Comparison of ENCODE assay signal across 8 cellular contexts in genomic region chr9:133133680-133134418, GRCh38. TPM values are rescaled to one million over a fixed set of nuclear protein-coding genes. Genes with fewer than 3 reads are reported as not detected.
DNase-seq lines count a peak whose midpoint lies in the region; ATAC-seq lines count a peak whose summit lies in the region.

No MANE protein-coding gene starts in this region.

- peak overlapping the region; percentile 99 for H3K27ac ChIP-seq in effector memory CD4-positive, alpha-beta T cell (ENCODE audit: insufficient read depth, low read length, poor library complexity, severe bottlenecking)
- H3K27ac ChIP-seq in mesodermal cell (ENCODE audit: low read depth, low read length, severe bottlenecking) = peak overlapping the region; percentile 100

- H3K4me3 ChIP-seq in effector memory CD4-positive, alpha-beta T cell (ENCODE audit: insufficient read depth, low read depth, low read length, poor library complexity, severe bottlenecking) = peak overlapping the region; percentile 17
- H3K4me3 ChIP-seq in mesodermal cell (ENCODE audit: extremely low read depth, insufficient read depth, low read length, poor library complexity, severe bottlenecking) = no peak overlapping the region

- peak; percentile 94 for DNase-seq in ACHN
- peak; percentile 96 for DNase-seq in NCI-H510A (lab: John Stamatoyannopoulos, UW)
- DNase-seq in activated CD8-positive, alpha-beta memory T cell treated with anti-CD3 and anti-CD28 coated beads for 24 hours = peak; percentile 87
- peak; percentile 87 to 90 (median 90) for DNase-seq in effector memory CD4-positive, alpha-beta T cell
- peak; percentile 82 to 84 for DNase-seq in stimulated activated CD8-positive, alpha-beta memory T cell treated with anti-CD3 and anti-CD28 coated beads, Interleukin-15, amount 100 ng/mL, for 48 hours (ENCODE audit: low read depth in 2 of 2)

- H3K4me1 ChIP-seq in effector memory CD4-positive, alpha-beta T cell (ENCODE audit: control insufficient read depth, insufficient read depth, low read length, poor library complexity, severe bottlenecking) = peaks cover 89% of the 10 kb centered on the region
- peaks cover 54% of the 10 kb centered on the region for H3K4me1 ChIP-seq in mesodermal cell (ENCODE audit: control insufficient read depth, insufficient read depth, low read length, poor library complexity, severe bottlenecking)

- 51 to 54% methylated on average over 19 to 21 of the region's 21 CpGs for WGBS in mesodermal cell (ENCODE audit: insufficient coverage in 2 of 2), 2 experiments

- no peaks in the 10 kb centered on the region for H3K9me3 ChIP-seq in effector memory CD4-positive, alpha-beta T cell (ENCODE audit: control insufficient read depth, low read length)
- H3K9me3 ChIP-seq in mesodermal cell (ENCODE audit: control insufficient read depth, low read length) = no peaks in the 10 kb centered on the region

- in situ Hi-C loops in ACHN (cut with HindIII; ENCODE audit: low pct_ligation_motif_present, low pct_unique_long_range_greater_than_20kb, low sequenced_read_pairs) = no loop called here

- no peaks in the 10 kb centered on the region for H3K27me3 ChIP-seq in effector memory CD4-positive, alpha-beta T cell (replicated peaks; ENCODE audit: control insufficient read depth, insufficient read depth, low read length, poor library complexity, severe bottlenecking)

- no peaks in the 10 kb centered on the region for H3K36me3 ChIP-seq in effector memory CD4-positive, alpha-beta T cell (ENCODE audit: control insufficient read depth, insufficient read depth, low read length)
- peaks cover 8% of the 10 kb centered on the region for H3K36me3 ChIP-seq in mesodermal cell (ENCODE audit: control insufficient read depth, insufficient read depth, low read length)

- ATAC-seq in GM18870 (IDR thresholded peaks at IDR 0.05; ENCODE audit: unreplicated experiment) = peak; percentile 71
- peak; percentile 79 for ATAC-seq in HG03135 (IDR thresholded peaks at IDR 0.05; ENCODE audit: unreplicated experiment)

RNA-seq across cellular contexts. Expression of gene RALGDS, which starts 12.8 kb away (rescaled TPM):
- polyA plus RNA-seq in mesodermal cell (2013, experiment 1 of 2) = 66.2 TPM
- 57.5 TPM for polyA plus RNA-seq in mesodermal cell (2013, experiment 2 of 2)

RNA-seq across cellular contexts. Expression of gene GBGT1, which starts 29.9 kb away (rescaled TPM):
- polyA plus RNA-seq in mesodermal cell (2013, experiment 1 of 2) = 16.3 TPM
- 10.2 TPM for polyA plus RNA-seq in mesodermal cell (2013, experiment 2 of 2)
